ENCODE assay signal across 12 cellular contexts in genomic region chr2:6977095-6977777, GRCh38.
DNase-seq lines count a peak whose midpoint lies in the region; ATAC-seq and TF ChIP-seq lines count a peak whose summit lies in the region.
"Had no signal": no experiment of that assay in that cellular context is flagged by ENCODE, and none has a peak within 500 bp of the region (broad histone marks: within the 10 kb centered on the region; RNA-seq: fewer than 3 reads in every experiment).

No MANE protein-coding gene starts in this region.

- ATAC-seq in RWPE2 (ENCODE audit: low read depth) (peak; percentile 54), gastroesophageal sphincter (peak; percentile 78), GM18873 (IDR thresholded peaks at IDR 0.05; ENCODE audit: low FRiP score, unreplicated experiment) (no peak)

- H3K4me3 ChIP-seq in GM23248 (no peak overlapping the region), RWPE2 (ENCODE audit: severe bottlenecking) (no peak overlapping the region), gastroesophageal sphincter (no peak overlapping the region), prostate gland (no peak overlapping the region)
- H3K4me3 ChIP-seq: HAP-1, right lobe of liver had no signal

- TF ChIP-seq POLR2A in gastroesophageal sphincter (IDR thresholded peaks at IDR 0.05) (no peak), prostate gland (IDR thresholded peaks at IDR 0.05) (no peak)

- H4K91ac ChIP-seq in H9 (ENCODE audit: insufficient read length, low read depth, low read length) = no peak overlapping the region

- H3K4me1 ChIP-seq in GM23248 (ENCODE audit: insufficient read depth) (0 out of 2 replicates have a peak, but pooled peaks cover 6% of the 10 kb centered on the region), RWPE2 (ENCODE audit: insufficient read depth, poor library complexity, severe bottlenecking) (peaks cover 31% of the 10 kb centered on the region), gastroesophageal sphincter (peaks cover 0 to 14% (median 0%) of the 10 kb centered on the region in 3 donors), prostate gland (replicated peaks) (no peaks in the 10 kb centered on the region), H9 (ENCODE audit: insufficient read depth, low read length) (no peaks in the 10 kb centered on the region)
- H3K4me1 ChIP-seq: HAP-1, right lobe of liver had no signal

- no peak for TF ChIP-seq CTCF in RWPE2 (IDR thresholded peaks at IDR 0.05; ENCODE audit: poor library complexity, severe bottlenecking)
- no peak for TF ChIP-seq CTCF in gastroesophageal sphincter (IDR thresholded peaks at IDR 0.05)
- TF ChIP-seq CTCF in prostate gland (IDR thresholded peaks at IDR 0.05) = no peak
- TF ChIP-seq CTCF in H9 (conservative IDR thresholded peaks at IDR 0.05) = no peak

- H2AK5ac ChIP-seq in H9 (ENCODE audit: insufficient read length, low read length) = no peak overlapping the region

- no peak overlapping the region for H3K23ac ChIP-seq in H9 (ENCODE audit: insufficient read length, low read depth, low read length)

- no peak overlapping the region for H3K4me2 ChIP-seq in GM23248 (ENCODE audit: unreplicated experiment)
- no peak overlapping the region for H3K4me2 ChIP-seq in H9 (ENCODE audit: insufficient read depth, insufficient read length, low read length)

- in situ Hi-C loops in GM23248 (cut with MboI) = no loop called here

- H3K9me2 ChIP-seq in GM23248 (ENCODE audit: insufficient read depth) = no peaks in the 10 kb centered on the region

- no peak overlapping the region for H4K5ac ChIP-seq in H9 (ENCODE audit: insufficient read length, low read depth, low read length)

- no peak overlapping the region for H2BK120ac ChIP-seq in H9 (ENCODE audit: low read depth, low read length, poor library complexity, severe bottlenecking)

- no peaks in the 10 kb centered on the region for H3K4me1 Mint-ChIP-seq in H9

- H3K9me3 ChIP-seq in GM23248 (ENCODE audit: low read depth) (no peaks in the 10 kb centered on the region), RWPE2 (ENCODE audit: severe bottlenecking) (peaks cover 4% of the 10 kb centered on the region), gastroesophageal sphincter (no peaks in the 10 kb centered on the region), prostate gland (no peaks in the 10 kb centered on the region), H9 (ENCODE audit: control insufficient read depth, low read depth, low read length) (no peaks in the 10 kb centered on the region)
- H3K9me3 ChIP-seq: HAP-1, right lobe of liver had no signal

- no peak overlapping the region for H3T11ph ChIP-seq in H9 (ENCODE audit: low read length)

- peaks cover 19 to 31% (median 20%) of the 10 kb centered on the region in 3 experiments for H3K36me3 Mint-ChIP-seq in H9 (ENCODE audit: insufficient read depth in 1 of 3, low read depth in 3 of 3)

- no peaks in the 10 kb centered on the region for H3K27me3 Mint-ChIP-seq in H9 (ENCODE audit: low read depth)

- H4K20me1 ChIP-seq in GM23248 (ENCODE audit: insufficient read depth) = no peaks in the 10 kb centered on the region
- no peaks in the 10 kb centered on the region for H4K20me1 ChIP-seq in H9 (ENCODE audit: control insufficient read depth, insufficient read depth, insufficient read length)

- TF ChIP-seq EP300 in gastroesophageal sphincter (IDR thresholded peaks at IDR 0.05) = no peak

- H3K14ac ChIP-seq in H9 (ENCODE audit: insufficient read depth, low read length) = no peak overlapping the region

- H3K4me3 Mint-ChIP-seq in H9 = no peak overlapping the region

- no peak overlapping the region for H3K4ac ChIP-seq in H9 (ENCODE audit: low read depth, low read length)

- H3K79me2 ChIP-seq in GM23248 (ENCODE audit: insufficient read depth) (no peaks in the 10 kb centered on the region), H9 (ENCODE audit: insufficient read depth, low read length) (no peaks in the 10 kb centered on the region)

- H3K18ac ChIP-seq in H9 (ENCODE audit: insufficient read length, low read depth, low read length) = no peak overlapping the region

- H3K36me3 ChIP-seq in GM23248 (ENCODE audit: low read depth) = no peaks in the 10 kb centered on the region
- no peaks in the 10 kb centered on the region for H3K36me3 ChIP-seq in RWPE2 (ENCODE audit: low read depth)
- no peaks in the 10 kb centered on the region for H3K36me3 ChIP-seq in gastroesophageal sphincter
- no peaks in the 10 kb centered on the region for H3K36me3 ChIP-seq in prostate gland
- H3K36me3 ChIP-seq: HAP-1, right lobe of liver had no signal

- H4K8ac ChIP-seq in H9 (replicated peaks; ENCODE audit: insufficient read length, low read depth, low read length) = no peak overlapping the region

- no peak overlapping the region for H2BK12ac ChIP-seq in H9 (ENCODE audit: insufficient read length, low read depth, low read length)

- peak; percentile 15 for DNase-seq in GM23248
- DNase-seq in RWPE2 (ENCODE audit: low spot score) = no peak
- peak; percentile 77 for DNase-seq in prostate gland (ENCODE audit: low spot score)
- no peak for DNase-seq in H9
- no peak for DNase-seq in activated CD4-positive, alpha-beta T cell treated with anti-CD3 and anti-CD28 coated beads, Interleukin-2, amount 50 U/mL, for 48 hours
- no peak for DNase-seq in A172 (ENCODE audit: low spot score)
- DNase-seq: Calu3, NCI-H146, right lobe of liver had no signal

- no peak overlapping the region for H3K27ac Mint-ChIP-seq in H9

- no peak overlapping the region for H2BK5ac ChIP-seq in H9 (ENCODE audit: insufficient read length, low read length)

- no peaks in the 10 kb centered on the region for H3K23me2 ChIP-seq in H9 (ENCODE audit: insufficient read length, low read depth, low read length, poor library complexity, severe bottlenecking)

- H3K27me3 ChIP-seq in GM23248 (replicated peaks; ENCODE audit: insufficient read depth) (no peaks in the 10 kb centered on the region), RWPE2 (ENCODE audit: insufficient read depth, poor library complexity, severe bottlenecking) (no peaks in the 10 kb centered on the region), gastroesophageal sphincter (no peaks in the 10 kb centered on the region), prostate gland (replicated peaks; ENCODE audit: insufficient read depth) (no peaks in the 10 kb centered on the region), H9 (ENCODE audit: insufficient read depth, low read length) (no peaks in the 10 kb centered on the region)
- H3K27me3 ChIP-seq: right lobe of liver had no signal

- 62 to 63% methylated on average over 9 of the region's 9 CpGs for WGBS in GM23248 (ENCODE audit: low coverage in 1 of 2, low lambda C conversion rate in 2 of 2, missing lambda C conversion rate in 2 of 2), 2 experiments
- 33 to 57% methylated on average over 9 of the region's 9 CpGs for WGBS in gastroesophageal sphincter (ENCODE audit: low coverage in 1 of 2), 2 donors
- WGBS in prostate gland = 17% methylated on average over 9 of the region's 9 CpGs
- WGBS in H9 (ENCODE audit: extremely low coverage, insufficient read length, low lambda C conversion rate) = no CpG with 5 or more reads among the region's 9 CpGs

- intact Hi-C loops in prostate gland (cut with DNase I) = loop anchor here (5.0 kb wide), 1 partner anchor 55 kb away; no protein-coding TSS in a partner anchor

- H3K27ac ChIP-seq in GM23248 (no peak overlapping the region), RWPE2 (ENCODE audit: poor library complexity, severe bottlenecking) (no peak overlapping the region), gastroesophageal sphincter (peak overlapping the region in 3 of 4 donors; percentile 12 to 50 (median 38)), prostate gland (peak overlapping the region; percentile 36 to 43), H9 (ENCODE audit: insufficient read length, low read depth, low read length) (no peak overlapping the region)
- H3K27ac ChIP-seq: right lobe of liver had no signal

- H3K9ac ChIP-seq in GM23248 (no peak overlapping the region), H9 (ENCODE audit: extremely low read depth, insufficient read length, low read length) (no peak overlapping the region)

- no peaks in the 10 kb centered on the region for H3F3A ChIP-seq in GM23248 (ENCODE audit: insufficient read depth)

- no peak overlapping the region for H2BK15ac ChIP-seq in H9 (ENCODE audit: low read depth, low read length)

- H2BK20ac ChIP-seq in H9 (ENCODE audit: low read depth, low read length, poor library complexity, severe bottlenecking) = no peak overlapping the region

- H2AFZ ChIP-seq in GM23248 = no peak overlapping the region
- H2AFZ ChIP-seq in H9 (ENCODE audit: low read length) = no peak overlapping the region

- H3K56ac ChIP-seq in H9 (ENCODE audit: insufficient read length, low read depth, low read length) = no peak overlapping the region

- peaks cover 19 to 28% of the 10 kb centered on the region in 2 experiments for H3K9me3 Mint-ChIP-seq in H9

- no peaks in the 10 kb centered on the region for H3K79me1 ChIP-seq in H9 (ENCODE audit: insufficient read depth, low read depth, low read length, poor library complexity, severe bottlenecking)

Comparison
In these comparisons a context has a peak if more than half of its experiments do, and no peak if none do; other contexts are left out.
1. DNase-seq: peak in GM23248 (single experiment) and prostate gland (single experiment); none in RWPE2 (single experiment), H9 (single experiment), activated CD4-positive, alpha-beta T cell treated with anti-CD3 and anti-CD28 coated beads, Interleukin-2, amount 50 U/mL, for 48 hours (0 of 2) and A172 (single experiment).
2. H3K27ac ChIP-seq: peak in gastroesophageal sphincter (3 of 4) and prostate gland (2 of 2); none in GM23248 (single experiment), RWPE2 (single experiment) and H9 (single experiment).